In genomic region chr17:80949451-80950421, GRCh38 we compare ENCODE assay signal across 14 cellular contexts. TPM values are rescaled to one million over a fixed set of nuclear protein-coding genes. Genes with fewer than 3 reads are reported as not detected.
DNase-seq lines count a peak whose midpoint lies in the region; ATAC-seq, FAIRE-seq and TF ChIP-seq lines count a peak whose summit lies in the region.
"Had no signal": no experiment of that assay in that cellular context is flagged by ENCODE, and none has a peak within 500 bp of the region (broad histone marks: within the 10 kb centered on the region; RNA-seq: fewer than 3 reads in every experiment).

No MANE protein-coding gene starts in this region.

- H3K79me2 ChIP-seq in HCT116 (ENCODE audit: insufficient read depth, low read length): no peaks in the 10 kb centered on the region

- H2AFZ ChIP-seq in HCT116 (ENCODE audit: low read depth, low read length, poor library complexity, severe bottlenecking): no peak overlapping the region

- H3K4me3 ChIP-seq in BLaER1 (no peak overlapping the region), HCT116 (replicated peaks in 1 of 2; ENCODE audit: low read depth in 1 of 2, low read length in 2 of 2) (no peak overlapping the region)
- H3K4me3 ChIP-seq: tibial nerve had no signal

- peak; percentile 54; the same call in 1 of the 2 replicates for ATAC-seq in HCT116
- ATAC-seq in HG02970 (IDR thresholded peaks at IDR 0.05; ENCODE audit: low FRiP score, unreplicated experiment): no peak
- ATAC-seq: activated T-helper 17 cell treated with anti-CD3 and anti-CD28 coated beads, Interleukin-2, amount 50 U/mL, for 72 hours; naive thymus-derived CD8-positive, alpha-beta T cell had no signal

- H3K27ac Mint-ChIP-seq in endothelial cell (ENCODE audit: unreplicated experiment) (no peak overlapping the region), nephron progenitor cell (peak overlapping the region; percentile 32)
- H3K27ac Mint-ChIP-seq: activated T-helper 17 cell treated with anti-CD3 and anti-CD28 coated beads, Interleukin-2, amount 50 U/mL, for 72 hours had no signal

- H3K4me1 ChIP-seq in BLaER1 (peaks cover 69% of the 10 kb centered on the region), HCT116 (ENCODE audit: control insufficient read depth in 1 of 2, insufficient read depth in 2 of 2, low read length in 2 of 2) (no peaks in the 10 kb centered on the region)
- H3K4me1 ChIP-seq: tibial nerve had no signal

- RAD21 ChIA-PET in HCT116 (lab: Charles Lee; ENCODE audit: low non-redundant PET in 1 of 2, low total read pairs in 2 of 2, uncharacterized antibody in 2 of 2, unreplicated experiment in 2 of 2): no interaction called here

- TF ChIP-seq CTCF in HCT116 (IDR thresholded peaks at IDR 0.05 in 2 of 3, conservative IDR thresholded peaks at IDR 0.05 in 1 of 3; ENCODE audit: borderline replicate concordance in 1 of 3, insufficient read depth in 1 of 3, low read depth in 2 of 3, low read length in 2 of 3) (no peak; a peak in 1 of 6 replicates), endothelial cell (IDR thresholded peaks at IDR 0.05; ENCODE audit: unreplicated experiment) (no peak), nephron progenitor cell (IDR thresholded peaks at IDR 0.05) (no peak)

- peaks cover 5% of the 10 kb centered on the region for H3K27me3 Mint-ChIP-seq in endothelial cell (ENCODE audit: unreplicated experiment)
- H3K27me3 Mint-ChIP-seq in nephron progenitor cell (ENCODE audit: low read depth, poor library complexity): no peaks in the 10 kb centered on the region
- H3K27me3 Mint-ChIP-seq: activated T-helper 17 cell treated with anti-CD3 and anti-CD28 coated beads, Interleukin-2, amount 50 U/mL, for 72 hours; naive thymus-derived CD8-positive, alpha-beta T cell had no signal

- peaks cover 33% of the 10 kb centered on the region for H3K27me3 ChIP-seq in BLaER1
- no peaks in the 10 kb centered on the region for H3K27me3 ChIP-seq in HCT116 (ENCODE audit: insufficient read depth, low read length)
- H3K27me3 ChIP-seq: tibial nerve had no signal

- no peak for TF ChIP-seq RAD21 in HCT116 (IDR thresholded peaks at IDR 0.05; ENCODE audit: low read depth)

- H3K27ac ChIP-seq in BLaER1 (no peak overlapping the region), HCT116 (ENCODE audit: low read depth, low read length) (no peak overlapping the region)
- H3K27ac ChIP-seq: tibial nerve had no signal

- H3K36me3 ChIP-seq in BLaER1 (peaks cover 63% of the 10 kb centered on the region), HCT116 (ENCODE audit: control insufficient read depth in 1 of 2, insufficient read depth in 2 of 2, low read length in 2 of 2) (peaks cover 7 to 20% of the 10 kb centered on the region in 2 experiments; a peak in 3 of 4 replicates)

- H3K4me3 Mint-ChIP-seq in endothelial cell (ENCODE audit: unreplicated experiment): peak overlapping the region; percentile 56
- H3K4me3 Mint-ChIP-seq in nephron progenitor cell: no peak overlapping the region
- H3K4me3 Mint-ChIP-seq: activated T-helper 17 cell treated with anti-CD3 and anti-CD28 coated beads, Interleukin-2, amount 50 U/mL, for 72 hours; naive thymus-derived CD8-positive, alpha-beta T cell had no signal

- TF ChIP-seq POLR2A in HCT116 (IDR thresholded peaks at IDR 0.05; ENCODE audit: borderline replicate concordance, extremely low read depth, insufficient read depth, insufficient read length): no peak

- FAIRE-seq in HTR-8/SVneo (lab: Jason Lieb, UNC): no peak

- POLR2A ChIA-PET in HCT116 (lab: Charles Lee): no interaction called here

- DNase-seq in HCT116 (ENCODE audit: low read depth, low spot score) (no peak), endothelial cell (ENCODE audit: low spot score) (no peak), nephron progenitor cell (no peak), cerebellum (ENCODE audit: low spot score) (no peak), NCI-H524 treated with DMSO at 0.1 percent for 48 hours (lab: John Stamatoyannopoulos, UW) (no peak), HTR-8/SVneo (ENCODE audit: insufficient read length, low spot score) (no peak)
- DNase-seq: Calu3, dermis blood vessel endothelial cell, MV-4-11 had no signal

- H3K9me3 ChIP-seq in BLaER1: 0 out of 2 replicates have a peak, but pooled peaks cover 4% of the 10 kb centered on the region
- H3K9me3 ChIP-seq in HCT116 (ENCODE audit: control insufficient read depth in 1 of 2, insufficient read depth in 1 of 2, low read depth in 1 of 2, low read length in 2 of 2): no peaks in the 10 kb centered on the region
- H3K9me3 ChIP-seq: tibial nerve had no signal

- H3K9ac ChIP-seq in BLaER1 (no peak overlapping the region), HCT116 (ENCODE audit: low read length) (no peak overlapping the region)

- H3K9me3 Mint-ChIP-seq in endothelial cell (ENCODE audit: unreplicated experiment) (no peaks in the 10 kb centered on the region), nephron progenitor cell (peaks cover 2% of the 10 kb centered on the region)
- H3K9me3 Mint-ChIP-seq: activated T-helper 17 cell treated with anti-CD3 and anti-CD28 coated beads, Interleukin-2, amount 50 U/mL, for 72 hours; naive thymus-derived CD8-positive, alpha-beta T cell had no signal

- intact Hi-C loops in HCT116 (cut with micrococcal nuclease): no loop called here

- no TSS peak for BruUV-seq in HCT116 (replicated peaks; lab: Mats Ljungman, UMichigan)

- H3K36me3 Mint-ChIP-seq in endothelial cell (ENCODE audit: low read depth, unreplicated experiment) (peaks cover 28% of the 10 kb centered on the region), nephron progenitor cell (ENCODE audit: low read depth) (peaks cover 49% of the 10 kb centered on the region)

- CTCF ChIA-PET in HCT116 (lab: Charles Lee): no interaction called here

- H3K4me1 Mint-ChIP-seq in endothelial cell (ENCODE audit: unreplicated experiment) (peaks cover 6% of the 10 kb centered on the region), nephron progenitor cell (no peaks in the 10 kb centered on the region)
- H3K4me1 Mint-ChIP-seq: activated T-helper 17 cell treated with anti-CD3 and anti-CD28 coated beads, Interleukin-2, amount 50 U/mL, for 72 hours had no signal

- H4K20me1 ChIP-seq in BLaER1 (peaks cover 84% of the 10 kb centered on the region), HCT116 (ENCODE audit: insufficient read depth) (no peaks in the 10 kb centered on the region)

- no peaks in the 10 kb centered on the region for H3K9me2 ChIP-seq in HCT116 (ENCODE audit: insufficient read depth)

- H3K4me2 ChIP-seq in BLaER1 (peak overlapping the region; percentile 75), HCT116 (ENCODE audit: low read length) (no peak overlapping the region)

TF ChIP-seq in HCT116, 20 proteins besides CTCF, POLR2A, EP300 and RAD21 (continues in another document):
- no peak for TF ChIP-seq SIN3A (IDR thresholded peaks at IDR 0.05; ENCODE audit: low read depth)
- TF ChIP-seq ATF3 (IDR thresholded peaks at IDR 0.05): no peak
- TF ChIP-seq SP1 (IDR thresholded peaks at IDR 0.05; ENCODE audit: low read depth): no peak
- TF ChIP-seq TCF7L2 (IDR thresholded peaks at IDR 0.05; ENCODE audit: borderline replicate concordance, extremely low read depth, insufficient read depth, insufficient read length): no peak
- no peak for TF ChIP-seq FOSL1 (IDR thresholded peaks at IDR 0.05; ENCODE audit: low read depth)
- no peak for TF ChIP-seq ZFX (IDR thresholded peaks at IDR 0.05)
- no peak for TF ChIP-seq ZBTB33 (IDR thresholded peaks at IDR 0.05; ENCODE audit: extremely low read depth, insufficient replicate concordance, low read length)
- TF ChIP-seq POLR2AphosphoS5 (IDR thresholded peaks at IDR 0.05; ENCODE audit: low read depth, low read length): no peak
- no peak for TF ChIP-seq SRF (IDR thresholded peaks at IDR 0.05; ENCODE audit: low read depth)
- TF ChIP-seq YY1 (IDR thresholded peaks at IDR 0.05; ENCODE audit: extremely low read depth, insufficient replicate concordance, low read depth, low read length): no peak
- no peak for TF ChIP-seq EGR1 (IDR thresholded peaks at IDR 0.05; ENCODE audit: low read depth)
- TF ChIP-seq ELF1 (IDR thresholded peaks at IDR 0.05; ENCODE audit: borderline replicate concordance, low read depth): no peak

RNA-seq across cellular contexts. Expression of gene CHMP6, which starts 41.9 kb away (rescaled TPM):
- 22.0 TPM for total RNA-seq in HCT116 (2021; ENCODE audit: unreplicated experiment)
- 14.7 and 15.2 TPM in 2 replicates for polyA plus RNA-seq in HCT116 (2012)
- 34.3 TPM for total RNA-seq in endothelial cell (ENCODE audit: unreplicated experiment)
- 13.7 TPM for total RNA-seq in cerebellum
